ENCODE assay signal across 1 cellular context in genomic region chr3:123066896-123067688, GRCh38.
A peak's percentile ranks its signal among the peaks of the same experiment; 100 is the strongest.
TF ChIP-seq lines count a peak whose summit lies in the region.

TSS of gene PDIA5 (plus strand) at chr3:123067025. CDS start at chr3:123067165, 140 bp downstream.

TF ChIP-seq in K562, 482 proteins besides CTCF, POLR2A, EP300 and RAD21 (continued from another document and continues in another):
- TF ChIP-seq UBTF (IDR thresholded peaks at IDR 0.05; ENCODE audit: borderline replicate concordance in 1 of 2, low read depth in 2 of 2, low read length in 2 of 2) (no peak), THRAP3 (IDR thresholded peaks at IDR 0.05; ENCODE audit: borderline replicate concordance) (no peak), ETS2 (tag; IDR thresholded peaks at IDR 0.05; ENCODE audit: borderline replicate concordance, poor library complexity, severe bottlenecking) (no peak), RBM22 (IDR thresholded peaks at IDR 0.05; ENCODE audit: low read depth, low read length, poor library complexity, severe bottlenecking) (no peak), TBL1XR1 (IDR thresholded peaks at IDR 0.05; ENCODE audit: low read length in 2 of 2) (no peak; a peak in 1 of 4 replicates), ZNF583 (CRISPR knock-in tag; IDR thresholded peaks at IDR 0.05) (no peak), ZFP36 (IDR thresholded peaks at IDR 0.05; ENCODE audit: low read depth, low read length, partially characterized antibody) (no peak), ETV5 (CRISPR knock-in tag; IDR thresholded peaks at IDR 0.05; ENCODE audit: low read depth) (0 out of 2 replicates have a peak, but pooled peaks have one; percentile 18), CTBP1 (IDR thresholded peaks at IDR 0.05; ENCODE audit: borderline replicate concordance) (no peak), NR1H2 (CRISPR knock-in tag; IDR thresholded peaks at IDR 0.05) (no peak), DEAF1 (CRISPR knock-in tag; IDR thresholded peaks at IDR 0.05) (no peak), RBM34 (IDR thresholded peaks at IDR 0.05; ENCODE audit: borderline replicate concordance, insufficient read depth, low read length) (no peak), VEZF1 (CRISPR knock-in tag; IDR thresholded peaks at IDR 0.05) (peak; percentile 70), OTX1 (CRISPR knock-in tag; IDR thresholded peaks at IDR 0.05) (no peak), POLR2AphosphoS2 (IDR thresholded peaks at IDR 0.05; ENCODE audit: low read length) (no peak), JUN (IDR thresholded peaks at IDR 0.05; ENCODE audit: borderline replicate concordance, low read depth, low read length) (peak; percentile 53; the same call in 1 of the 2 replicates), JUN (CRISPR knock-in tag; IDR thresholded peaks at IDR 0.05; ENCODE audit: borderline replicate concordance) (no peak), GABPA (tag; conservative IDR thresholded peaks at IDR 0.05; ENCODE audit: low read depth) (no peak), ZNF76 (CRISPR knock-in tag; IDR thresholded peaks at IDR 0.05; ENCODE audit: borderline replicate concordance) (no peak), BCL6 (CRISPR knock-in tag; IDR thresholded peaks at IDR 0.05) (no peak), TSC22D4 (tag; IDR thresholded peaks at IDR 0.05) (no peak), ID3 (CRISPR knock-in tag; IDR thresholded peaks at IDR 0.05) (no peak), ID3 (tag; IDR thresholded peaks at IDR 0.05) (no peak), SP1 (CRISPR knock-in tag; IDR thresholded peaks at IDR 0.05) (no peak), COPS2 (conservative IDR thresholded peaks at IDR 0.05) (no peak), MECOM (CRISPR knock-in tag; IDR thresholded peaks at IDR 0.05) (no peak), RB1 (IDR thresholded peaks at IDR 0.05; ENCODE audit: low read depth) (peak; percentile 15; the same call in 1 of the 2 replicates), ZFP1 (CRISPR knock-in tag; IDR thresholded peaks at IDR 0.05) (no peak), SRF (CRISPR knock-in tag; IDR thresholded peaks at IDR 0.05) (no peak), ZNF224 (CRISPR knock-in tag; IDR thresholded peaks at IDR 0.05) (no peak), MED1 (CRISPR knock-in tag; IDR thresholded peaks at IDR 0.05; ENCODE audit: borderline replicate concordance) (no peak), CBX2 (IDR thresholded peaks at IDR 0.05; ENCODE audit: insufficient read depth, low read length, poor library complexity, severe bottlenecking) (no peak), SIRT6 (IDR thresholded peaks at IDR 0.05; ENCODE audit: low read depth, low read length) (no peak), NEUROD1 (IDR thresholded peaks at IDR 0.05; ENCODE audit: borderline replicate concordance, low read depth, low read length, partially characterized antibody) (no peak), GABPB2 (CRISPR knock-in tag; conservative IDR thresholded peaks at IDR 0.05) (no peak), ZNF449 (CRISPR knock-in tag; IDR thresholded peaks at IDR 0.05) (no peak), GTF2E2 (tag; IDR thresholded peaks at IDR 0.05) (no peak), RBM25 (IDR thresholded peaks at IDR 0.05; ENCODE audit: low read depth, low read length, severe bottlenecking) (no peak), GATAD2B (IDR thresholded peaks at IDR 0.05; ENCODE audit: borderline replicate concordance) (no peak), HCFC1 (IDR thresholded peaks at IDR 0.05; ENCODE audit: low read depth, low read length) (peak; percentile 93), HMG20B (CRISPR knock-in tag; IDR thresholded peaks at IDR 0.05) (no peak), BACH1 (tag; IDR thresholded peaks at IDR 0.05) (no peak), SIN3B (IDR thresholded peaks at IDR 0.05; ENCODE audit: low read depth) (no peak), POLR2H (tag; IDR thresholded peaks at IDR 0.05; ENCODE audit: low read depth) (no peak), CHAMP1 (IDR thresholded peaks at IDR 0.05) (no peak), PKNOX1 (IDR thresholded peaks at IDR 0.05) (no peak), ZFP30 (CRISPR knock-in tag; IDR thresholded peaks at IDR 0.05; ENCODE audit: borderline replicate concordance) (no peak), ZNF551 (CRISPR knock-in tag; IDR thresholded peaks at IDR 0.05) (no peak), CEBPB (tag; IDR thresholded peaks at IDR 0.05) (no peak)
- TF ChIP-seq, protein P1, sequence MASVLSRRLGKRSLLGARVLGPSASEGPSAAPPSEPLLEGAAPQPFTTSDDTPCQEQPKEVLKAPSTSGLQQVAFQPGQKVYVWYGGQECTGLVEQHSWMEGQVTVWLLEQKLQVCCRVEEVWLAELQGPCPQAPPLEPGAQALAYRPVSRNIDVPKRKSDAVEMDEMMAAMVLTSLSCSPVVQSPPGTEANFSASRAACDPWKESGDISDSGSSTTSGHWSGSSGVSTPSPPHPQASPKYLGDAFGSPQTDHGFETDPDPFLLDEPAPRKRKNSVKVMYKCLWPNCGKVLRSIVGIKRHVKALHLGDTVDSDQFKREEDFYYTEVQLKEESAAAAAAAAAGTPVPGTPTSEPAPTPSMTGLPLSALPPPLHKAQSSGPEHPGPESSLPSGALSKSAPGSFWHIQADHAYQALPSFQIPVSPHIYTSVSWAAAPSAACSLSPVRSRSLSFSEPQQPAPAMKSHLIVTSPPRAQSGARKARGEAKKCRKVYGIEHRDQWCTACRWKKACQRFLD (CRISPR knock-in tag; IDR thresholded peaks at IDR 0.05) = no peak; the same call in 1 of the 2 replicates
- TF ChIP-seq, protein P2, sequence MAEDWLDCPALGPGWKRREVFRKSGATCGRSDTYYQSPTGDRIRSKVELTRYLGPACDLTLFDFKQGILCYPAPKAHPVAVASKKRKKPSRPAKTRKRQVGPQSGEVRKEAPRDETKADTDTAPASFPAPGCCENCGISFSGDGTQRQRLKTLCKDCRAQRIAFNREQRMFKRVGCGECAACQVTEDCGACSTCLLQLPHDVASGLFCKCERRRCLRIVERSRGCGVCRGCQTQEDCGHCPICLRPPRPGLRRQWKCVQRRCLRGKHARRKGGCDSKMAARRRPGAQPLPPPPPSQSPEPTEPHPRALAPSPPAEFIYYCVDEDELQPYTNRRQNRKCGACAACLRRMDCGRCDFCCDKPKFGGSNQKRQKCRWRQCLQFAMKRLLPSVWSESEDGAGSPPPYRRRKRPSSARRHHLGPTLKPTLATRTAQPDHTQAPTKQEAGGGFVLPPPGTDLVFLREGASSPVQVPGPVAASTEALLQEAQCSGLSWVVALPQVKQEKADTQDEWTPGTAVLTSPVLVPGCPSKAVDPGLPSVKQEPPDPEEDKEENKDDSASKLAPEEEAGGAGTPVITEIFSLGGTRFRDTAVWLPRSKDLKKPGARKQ (CRISPR knock-in tag; IDR thresholded peaks at IDR 0.05) = no peak
- TF ChIP-seq, protein P3, sequence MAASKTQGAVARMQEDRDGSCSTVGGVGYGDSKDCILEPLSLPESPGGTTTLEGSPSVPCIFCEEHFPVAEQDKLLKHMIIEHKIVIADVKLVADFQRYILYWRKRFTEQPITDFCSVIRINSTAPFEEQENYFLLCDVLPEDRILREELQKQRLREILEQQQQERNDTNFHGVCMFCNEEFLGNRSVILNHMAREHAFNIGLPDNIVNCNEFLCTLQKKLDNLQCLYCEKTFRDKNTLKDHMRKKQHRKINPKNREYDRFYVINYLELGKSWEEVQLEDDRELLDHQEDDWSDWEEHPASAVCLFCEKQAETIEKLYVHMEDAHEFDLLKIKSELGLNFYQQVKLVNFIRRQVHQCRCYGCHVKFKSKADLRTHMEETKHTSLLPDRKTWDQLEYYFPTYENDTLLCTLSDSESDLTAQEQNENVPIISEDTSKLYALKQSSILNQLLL (CRISPR knock-in tag; IDR thresholded peaks at IDR 0.05; ENCODE audit: borderline replicate concordance) = no peak
- TF ChIP-seq, protein P4, sequence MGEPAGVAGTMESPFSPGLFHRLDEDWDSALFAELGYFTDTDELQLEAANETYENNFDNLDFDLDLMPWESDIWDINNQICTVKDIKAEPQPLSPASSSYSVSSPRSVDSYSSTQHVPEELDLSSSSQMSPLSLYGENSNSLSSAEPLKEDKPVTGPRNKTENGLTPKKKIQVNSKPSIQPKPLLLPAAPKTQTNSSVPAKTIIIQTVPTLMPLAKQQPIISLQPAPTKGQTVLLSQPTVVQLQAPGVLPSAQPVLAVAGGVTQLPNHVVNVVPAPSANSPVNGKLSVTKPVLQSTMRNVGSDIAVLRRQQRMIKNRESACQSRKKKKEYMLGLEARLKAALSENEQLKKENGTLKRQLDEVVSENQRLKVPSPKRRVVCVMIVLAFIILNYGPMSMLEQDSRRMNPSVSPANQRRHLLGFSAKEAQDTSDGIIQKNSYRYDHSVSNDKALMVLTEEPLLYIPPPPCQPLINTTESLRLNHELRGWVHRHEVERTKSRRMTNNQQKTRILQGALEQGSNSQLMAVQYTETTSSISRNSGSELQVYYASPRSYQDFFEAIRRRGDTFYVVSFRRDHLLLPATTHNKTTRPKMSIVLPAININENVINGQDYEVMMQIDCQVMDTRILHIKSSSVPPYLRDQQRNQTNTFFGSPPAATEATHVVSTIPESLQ (CRISPR knock-in tag; IDR thresholded peaks at IDR 0.05) = no peak
